In the genomic region with DNA sequence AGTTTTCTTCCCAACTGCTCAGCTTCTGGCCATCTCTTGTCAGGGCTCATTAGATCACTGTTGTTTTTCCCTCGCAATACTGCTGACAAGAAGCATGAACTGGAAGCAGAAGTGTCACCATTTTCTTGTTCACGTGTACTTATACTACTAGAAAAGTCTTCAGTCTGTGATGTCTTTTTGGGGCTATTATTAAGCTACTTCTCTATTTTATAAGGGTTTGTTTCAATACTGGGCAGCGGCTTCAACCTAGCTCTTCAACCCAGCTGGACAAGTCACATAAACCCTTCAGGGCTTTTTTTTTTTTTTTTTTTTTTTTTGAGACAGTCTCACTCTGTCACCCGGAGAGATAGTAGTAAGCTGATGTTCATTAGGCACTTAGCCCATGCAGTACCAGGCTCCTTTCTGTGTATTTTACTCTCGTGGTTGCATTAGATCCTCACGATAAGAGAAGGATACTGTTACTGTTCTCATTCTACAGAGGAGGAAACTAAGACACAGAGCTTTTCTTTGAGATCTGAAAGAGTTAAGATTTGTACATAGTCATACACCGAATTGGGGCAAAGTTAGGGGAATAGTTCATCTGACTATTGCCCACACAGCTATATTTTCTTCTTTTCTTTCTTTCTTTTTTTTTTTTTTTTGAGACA, we compare ENCODE assay signal across 13 cellular contexts. TPM values are rescaled to one million over a fixed set of nuclear protein-coding genes. Genes with fewer than 3 reads are reported as not detected.
DNase-seq lines count a peak whose midpoint lies in the region; ATAC-seq and TF ChIP-seq lines count a peak whose summit lies in the region.
"Had no signal": no experiment of that assay in that cellular context is flagged by ENCODE, and none has a peak within 500 bp of the region (broad histone marks: within the 10 kb centered on the region; RNA-seq: fewer than 3 reads in every experiment).

No MANE protein-coding gene starts in this region.

- intact Hi-C loops in heart left ventricle (cut with DNase I): loop anchor here in 1 of 10 donors (5.0 kb wide), 1 partner anchor 52 kb away; no protein-coding TSS in a partner anchor
- intact Hi-C loops in left ventricle myocardium superior (cut with micrococcal nuclease): no loop called here
- intact Hi-C loops in Panc1 (cut with micrococcal nuclease; ENCODE audit: unreplicated experiment): no loop called here
- intact Hi-C loops in transverse colon (cut with DNase I; ENCODE audit: low total_unique reads): no loop called here
- intact Hi-C loops in PC-9 (cut with micrococcal nuclease; ENCODE audit: unreplicated experiment): no loop called here

- TF ChIP-seq EP300 in transverse colon (IDR thresholded peaks at IDR 0.05; ENCODE audit: low read depth): no peak

- H3K4me1 ChIP-seq in heart left ventricle (peaks cover 10 to 92% (median 55%) of the 10 kb centered on the region in 12 donors), Panc1 (ENCODE audit: control insufficient read depth, insufficient read depth, low read length) (peaks cover 9% of the 10 kb centered on the region; the same call in 1 of the 2 replicates), transverse colon (peaks cover 0 to 42% (median 2%) of the 10 kb centered on the region in 4 donors), PC-9 (replicated peaks; ENCODE audit: insufficient read depth) (no peaks in the 10 kb centered on the region)

- TF ChIP-seq POLR2A in heart left ventricle (IDR thresholded peaks at IDR 0.05) (no peak), transverse colon (IDR thresholded peaks at IDR 0.05) (no peak)

- WGBS in heart left ventricle, 4 donors: 64 to 71% (median 66%) methylated on average over 7 of the region's 7 CpGs
- 60 to 75% methylated on average over 6 to 7 of the region's 7 CpGs for WGBS in transverse colon (ENCODE audit: low coverage in 1 of 2), 2 donors

- no peaks in the 10 kb centered on the region for H3K9me2 ChIP-seq in PC-9 (ENCODE audit: insufficient read depth)

- no peak overlapping the region for H2AFZ ChIP-seq in PC-9
- H2AFZ ChIP-seq: hepatocyte had no signal

- DNase-seq in heart left ventricle (no peak), left ventricle myocardium superior (no peak), Panc1 (ENCODE audit: low read depth, low spot score) (no peak), germinal center (ENCODE audit: low spot score) (peak; percentile 45), transverse colon (no peak), PC-9 (no peak)
- DNase-seq: AML-193; effector CD4-positive, alpha-beta T cell; H9; KG1 had no signal

- H3K27me3 ChIP-seq in heart left ventricle: no peaks in the 10 kb centered on the region
- H3K27me3 ChIP-seq in Panc1 (ENCODE audit: control insufficient read depth, insufficient read depth, low read length): no peaks in the 10 kb centered on the region
- no peaks in the 10 kb centered on the region for H3K27me3 ChIP-seq in transverse colon
- no peaks in the 10 kb centered on the region for H3K27me3 ChIP-seq in PC-9 (ENCODE audit: insufficient read depth, low read depth)
- H3K27me3 ChIP-seq: hepatocyte had no signal

- no peak for TF ChIP-seq CTCF in heart left ventricle (IDR thresholded peaks at IDR 0.05)
- TF ChIP-seq CTCF in Panc1 (IDR thresholded peaks at IDR 0.05): no peak
- no peak for TF ChIP-seq CTCF in transverse colon (IDR thresholded peaks at IDR 0.05)
- no peak for TF ChIP-seq CTCF in PC-9 (conservative IDR thresholded peaks at IDR 0.05)

- ATAC-seq in heart left ventricle (no peak), left ventricle myocardium superior (no peak), Panc1 (no peak), HG02973 (IDR thresholded peaks at IDR 0.05; ENCODE audit: unreplicated experiment) (no peak), GM19035 (IDR thresholded peaks at IDR 0.05; ENCODE audit: unreplicated experiment) (no peak)

- H3K9me3 ChIP-seq in heart left ventricle: no peaks in the 10 kb centered on the region
- H3K9me3 ChIP-seq in Panc1 (ENCODE audit: control insufficient read depth, insufficient read depth, low read depth, low read length): no peaks in the 10 kb centered on the region
- H3K9me3 ChIP-seq in transverse colon: no peaks in the 10 kb centered on the region
- H3K9me3 ChIP-seq in PC-9 (ENCODE audit: insufficient read depth, low read depth): no peaks in the 10 kb centered on the region

- no peaks in the 10 kb centered on the region for H3F3A ChIP-seq in PC-9 (ENCODE audit: insufficient read depth, low read depth)

- peak overlapping the region in 7 of 12 donors; percentile 3 to 81 (median 27) for H3K27ac ChIP-seq in heart left ventricle
- H3K27ac ChIP-seq in Panc1 (ENCODE audit: low read length): 0 out of 2 replicates have a peak overlapping the region, but pooled peaks have one; percentile 29
- H3K27ac ChIP-seq in transverse colon: peak overlapping the region; percentile 34 to 63 (median 40)
- H3K27ac ChIP-seq in PC-9: no peak overlapping the region

- H3K4me2 ChIP-seq in PC-9: no peak overlapping the region
- H3K4me2 ChIP-seq: hepatocyte had no signal

- in situ Hi-C loops in Panc1 (cut with HindIII; ENCODE audit: low pct_unique_long_range_greater_than_20kb, low sequenced_read_pairs) (no loop called here), transverse colon (cut with MboI; ENCODE audit: low pct_ligation_motif_present in 1 of 4, low pct_unique_long_range_greater_than_20kb in 1 of 4, low sequenced_read_pairs in 3 of 4) (no loop called here)

- BruUV-seq in Panc1 (replicated peaks; lab: Mats Ljungman, UMichigan): no TSS peak
- no TSS peak for BruUV-seq in PC-9 (replicated peaks; lab: Mats Ljungman, UMichigan)

- H3K4me3 ChIP-seq in heart left ventricle (no peak overlapping the region), Panc1 (ENCODE audit: low read depth in 2 of 2, low read length in 2 of 2) (no peak overlapping the region), transverse colon (no peak overlapping the region), PC-9 (no peak overlapping the region)
- H3K4me3 ChIP-seq: hepatocyte had no signal

- peaks cover 0 to 7% (median 0%) of the 10 kb centered on the region in 9 donors for H3K36me3 ChIP-seq in heart left ventricle
- H3K36me3 ChIP-seq in Panc1 (ENCODE audit: control insufficient read depth, insufficient read depth, low read length): no peaks in the 10 kb centered on the region
- no peaks in the 10 kb centered on the region for H3K36me3 ChIP-seq in transverse colon
- H3K36me3 ChIP-seq in PC-9 (ENCODE audit: low read depth): no peaks in the 10 kb centered on the region

- no peaks in the 10 kb centered on the region for H3K79me2 ChIP-seq in PC-9 (ENCODE audit: low read depth)

- H4K20me1 ChIP-seq in PC-9 (ENCODE audit: insufficient read depth): no peaks in the 10 kb centered on the region; the same call in 1 of the 2 replicates

- POLR2A ChIA-PET in Panc1 (lab: Charles Lee): no interaction called here
- POLR2A ChIA-PET in PC-9 (lab: Charles Lee; ENCODE audit: unreplicated experiment): interaction anchor here (0.6 to 0.7 kb wide), 3 partner anchors 40 to 1387 kb away, joined by 5 to 10 read pairs (median 10); no protein-coding TSS in a partner anchor

- CTCF ChIA-PET in Panc1 (lab: Charles Lee) (no interaction called here), PC-9 (lab: Charles Lee) (interaction anchor here (0.6 to 1.0 kb wide), 2 partner anchors 14 to 81 kb away, joined by 3 to 6 read pairs; no protein-coding TSS in a partner anchor)

RNA-seq across cellular contexts. Expression of gene RAPGEF1, which starts 20.5 kb away (rescaled TPM):
- total RNA-seq in heart left ventricle: 100 to 1,000 TPM in 7 of 9 donors, 10 to 100 TPM in 2; 81.9 to 161 (median 116) TPM
- polyA plus RNA-seq in heart left ventricle: 100 to 1,000 TPM in 1 of 2 donors, 10 to 100 TPM in 1; 50.6 to 114 TPM
- total RNA-seq in left ventricle myocardium superior: 156 TPM
- total RNA-seq in Panc1 (2021; ENCODE audit: unreplicated experiment): 86.8 TPM
- 57.8 TPM for polyA plus RNA-seq in Panc1 (2012; ENCODE audit: insufficient read length)
- total RNA-seq in transverse colon: 10 to 100 TPM; 49.8 to 86.0 (median 55.1) TPM
- 66.5 and 76.0 TPM in 2 replicates for total RNA-seq in PC-9 (2021)
